In the genomic region with DNA sequence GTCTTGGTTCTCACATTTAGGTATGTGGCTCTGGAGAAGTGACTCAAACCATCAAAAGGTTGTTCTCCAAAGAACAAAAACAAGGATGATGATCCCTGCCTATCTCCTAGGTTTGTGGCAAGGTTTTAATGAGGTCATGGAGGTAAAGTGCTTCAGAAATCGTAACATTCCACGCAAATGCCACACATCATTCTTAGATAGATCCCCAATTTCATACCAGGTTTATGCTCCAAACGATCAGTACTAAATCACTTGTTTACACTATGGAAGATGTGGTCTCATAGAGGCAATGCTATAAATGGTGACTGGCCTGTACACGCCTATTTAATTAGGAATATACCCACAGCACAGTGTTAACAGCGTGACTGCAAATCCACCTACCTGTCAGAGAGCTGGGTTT, we compare ENCODE assay signal across 21 cellular contexts.
DNase-seq lines count a peak whose midpoint lies in the region; ATAC-seq and TF ChIP-seq lines count a peak whose summit lies in the region.
"Had no signal": no experiment of that assay in that cellular context is flagged by ENCODE, and none has a peak within 500 bp of the region (broad histone marks: within the 10 kb centered on the region; RNA-seq: fewer than 3 reads in every experiment).

No MANE protein-coding gene starts in this region.

- TF ChIP-seq POLR2A in IMR-90 (IDR thresholded peaks at IDR 0.05; ENCODE audit: low read depth, low read length) (no peak), esophagus muscularis mucosa (IDR thresholded peaks at IDR 0.05; ENCODE audit: low read depth) (no peak)

- H3K14ac ChIP-seq in IMR-90 (replicated peaks; ENCODE audit: low read depth, low read length) = no peak overlapping the region

- no peak for ATAC-seq in IMR-90 (ENCODE audit: low read depth)
- ATAC-seq: HepG2 had no signal

- dilution Hi-C loops in IMR-90 (cut with HindIII; ENCODE audit: low sequenced_read_pairs, unreplicated experiment) = no loop called here

- no peak overlapping the region for H3K4me2 ChIP-seq in IMR-90 (ENCODE audit: low read depth, low read length)

- H4K8ac ChIP-seq in IMR-90 (ENCODE audit: low read depth in 2 of 2, low read length in 2 of 2) = no peak overlapping the region

- peaks cover 10% of the 10 kb centered on the region for H3K4me1 ChIP-seq in IMR-90 (ENCODE audit: control insufficient read depth, insufficient read depth, low read length)
- H3K4me1 ChIP-seq in esophagus muscularis mucosa = peaks cover 19 to 69% (median 54%) of the 10 kb centered on the region in 4 donors
- peaks cover 21% of the 10 kb centered on the region for H3K4me1 ChIP-seq in rectal smooth muscle tissue (ENCODE audit: control insufficient read depth, insufficient read depth, low read length)
- H3K4me1 ChIP-seq in left ventricle myocardium inferior = peaks cover 42% of the 10 kb centered on the region
- H3K4me1 ChIP-seq: Peyer's patch had no signal

- in situ Hi-C loops in IMR-90 (cut with MboI; ENCODE audit: low sequenced_read_pairs) = no loop called here

- no peaks in the 10 kb centered on the region for H3K36me3 ChIP-seq in IMR-90 (ENCODE audit: control insufficient read depth, insufficient read depth, low read length)
- H3K36me3 ChIP-seq in esophagus muscularis mucosa = peaks cover 0 to 10% (median 0%) of the 10 kb centered on the region in 4 donors
- H3K36me3 ChIP-seq in rectal smooth muscle tissue (ENCODE audit: control insufficient read depth, insufficient read depth, low read length) = no peaks in the 10 kb centered on the region
- peaks cover 9% of the 10 kb centered on the region for H3K36me3 ChIP-seq in left ventricle myocardium inferior

- no peaks in the 10 kb centered on the region for H4K20me1 ChIP-seq in IMR-90 (ENCODE audit: insufficient read depth, low read length)

- DNase-seq in IMR-90 (no peak), esophagus muscularis mucosa (ENCODE audit: extremely low spot score) (no peak), NCI-H345 treated with DMSO at 0.1 percent for 48 hours (lab: John Stamatoyannopoulos, UW; ENCODE audit: unreplicated experiment) (no peak), left ventricle myocardium inferior (no peak), EL (no peak)
- no peak for DNase-seq in stimulated activated CD8-positive, alpha-beta memory T cell treated with anti-CD3 and anti-CD28 coated beads, Interleukin-4, amount 100 ng/mL, for 48 hours
- DNase-seq: C1 segment of cervical spinal cord; CD4-positive, alpha-beta memory T cell; COR-L47; GF-D8; KG1; NCI-H1048; NCI-H1417; NCI-H1694; NCI-H2029 treated with DMSO at 0.1 percent for 48 hours; NCI-H526 treated with DMSO at 0.1 percent for 48 hours; Peyer's patch; SHP77 treated with DMSO at 0.1 percent for 48 hours; T-helper 1 cell had no signal

- H3K9me3 ChIP-seq in IMR-90 (ENCODE audit: control insufficient read depth, insufficient read depth, low read length) = no peaks in the 10 kb centered on the region
- no peaks in the 10 kb centered on the region for H3K9me3 ChIP-seq in esophagus muscularis mucosa
- H3K9me3 ChIP-seq in left ventricle myocardium inferior (replicated peaks) = no peaks in the 10 kb centered on the region
- H3K9me3 ChIP-seq: Peyer's patch had no signal

- POLR2A ChIA-PET in IMR-90 (lab: Charles Lee; ENCODE audit: unreplicated experiment) = no interaction called here

- H3K4me3 ChIP-seq in IMR-90 (ENCODE audit: insufficient read depth, low read depth, low read length) = no peak overlapping the region
- H3K4me3 ChIP-seq in esophagus muscularis mucosa = no peak overlapping the region
- no peak overlapping the region for H3K4me3 ChIP-seq in rectal smooth muscle tissue (ENCODE audit: low read length)
- no peak overlapping the region for H3K4me3 ChIP-seq in left ventricle myocardium inferior
- H3K4me3 ChIP-seq: Peyer's patch had no signal

- no peak overlapping the region for H2AK9ac ChIP-seq in IMR-90 (replicated peaks; ENCODE audit: low read depth, low read length, poor library complexity)

- no peak overlapping the region for H3K4ac ChIP-seq in IMR-90 (ENCODE audit: low read depth, low read length)

- no peak overlapping the region for H2AK5ac ChIP-seq in IMR-90 (ENCODE audit: low read depth, low read length)

- peaks cover 2% of the 10 kb centered on the region; the same call in 1 of the 2 replicates for H3K9me1 ChIP-seq in IMR-90 (ENCODE audit: insufficient read depth, low read length)

- no peak overlapping the region for H2BK20ac ChIP-seq in IMR-90 (ENCODE audit: low read depth, low read length)

- H3K27ac ChIP-seq in IMR-90 (ENCODE audit: insufficient read depth, low read length) (no peak overlapping the region), esophagus muscularis mucosa (replicated peaks in 1 of 4) (peak overlapping the region in 3 of 4 donors; percentile 21 to 64 (median 25)), rectal smooth muscle tissue (ENCODE audit: low read depth, low read length) (peak overlapping the region; percentile 10), left ventricle myocardium inferior (replicated peaks) (no peak overlapping the region)
- H3K27ac ChIP-seq: Peyer's patch had no signal

- no peak overlapping the region for H3K23ac ChIP-seq in IMR-90 (ENCODE audit: low read depth, low read length)

- H3K27me3 ChIP-seq in IMR-90 (ENCODE audit: control insufficient read depth, insufficient read depth, low read length) (no peaks in the 10 kb centered on the region), esophagus muscularis mucosa (no peaks in the 10 kb centered on the region), rectal smooth muscle tissue (ENCODE audit: control insufficient read depth, insufficient read depth, low read length) (no peaks in the 10 kb centered on the region), left ventricle myocardium inferior (ENCODE audit: low read depth) (no peaks in the 10 kb centered on the region)
- H3K27me3 ChIP-seq: Peyer's patch had no signal

- WGBS in IMR-90 (ENCODE audit: extremely low coverage in 2 of 2, insufficient read length in 1 of 2), 2 experiments = no CpG with 5 or more reads among the region's 5 CpGs
- WGBS in esophagus muscularis mucosa = 95% methylated on average over 5 of the region's 5 CpGs

- no peak overlapping the region for H2BK15ac ChIP-seq in IMR-90 (ENCODE audit: low read depth, low read length)

- TF ChIP-seq RAD21 in IMR-90 (IDR thresholded peaks at IDR 0.05; ENCODE audit: low read length) = no peak

- 0 out of 2 replicates have a peak overlapping the region, but pooled peaks have one; percentile 9 for H4K91ac ChIP-seq in IMR-90 (ENCODE audit: insufficient read depth, low read depth, low read length)

- no peak for TF ChIP-seq EP300 in esophagus muscularis mucosa (IDR thresholded peaks at IDR 0.05)

- H2BK120ac ChIP-seq in IMR-90 (ENCODE audit: low read depth, low read length) = no peak overlapping the region

- H2AFZ ChIP-seq in IMR-90 (replicated peaks; ENCODE audit: low read length, poor library complexity) = no peak overlapping the region

- H2BK5ac ChIP-seq in IMR-90 (ENCODE audit: low read depth, low read length, poor library complexity, severe bottlenecking) = no peak overlapping the region

- H3K79me1 ChIP-seq in IMR-90 (ENCODE audit: low read depth in 1 of 2, low read length in 2 of 2) = peaks cover 2 to 5% of the 10 kb centered on the region in 2 experiments; a peak in 1 of 4 replicates

- H3K9ac ChIP-seq in IMR-90 (ENCODE audit: low read depth, low read length) = no peak overlapping the region
- no peak overlapping the region for H3K9ac ChIP-seq in rectal smooth muscle tissue (ENCODE audit: low read length)

- H3K56ac ChIP-seq in IMR-90 (ENCODE audit: extremely low read depth, insufficient read depth, low read length) = no peak overlapping the region

- intact Hi-C loops in IMR-90 (cut with micrococcal nuclease) (no loop called here), esophagus muscularis mucosa (cut with DNase I) (no loop called here), left ventricle myocardium inferior (cut with micrococcal nuclease) (no loop called here)

- CTCF ChIA-PET in IMR-90 (lab: Yijun Ruan, JAX) = interaction anchor here (0.9 kb wide), 1 partner anchor 16 kb away, joined by 3 read pairs; no protein-coding TSS in a partner anchor

- no peak overlapping the region for H3K18ac ChIP-seq in IMR-90 (ENCODE audit: low read depth, low read length)

- BruUV-seq in IMR-90 (replicated peaks; lab: Mats Ljungman, UMichigan) = no TSS peak

- no peak overlapping the region for H4K5ac ChIP-seq in IMR-90 (ENCODE audit: low read depth, low read length)

- TF ChIP-seq CTCF in IMR-90 (conservative IDR thresholded peaks at IDR 0.05; ENCODE audit: low read depth, low read length) = no peak
- TF ChIP-seq CTCF in esophagus muscularis mucosa (IDR thresholded peaks at IDR 0.05) = no peak
- no peak for TF ChIP-seq CTCF in left ventricle myocardium inferior (IDR thresholded peaks at IDR 0.05; ENCODE audit: borderline replicate concordance)

TF ChIP-seq in IMR-90, 13 proteins besides CTCF, POLR2A, EP300 and RAD21 (continues in another document):
- TF ChIP-seq RCOR1 (IDR thresholded peaks at IDR 0.05; ENCODE audit: insufficient replicate concordance, low read length) (no peak), USF2 (IDR thresholded peaks at IDR 0.05; ENCODE audit: low read depth, low read length) (no peak), MAZ (IDR thresholded peaks at IDR 0.05; ENCODE audit: borderline replicate concordance, low read depth, low read length) (no peak), RFX5 (IDR thresholded peaks at IDR 0.05; ENCODE audit: low read depth, low read length) (no peak), MAFK (IDR thresholded peaks at IDR 0.05; ENCODE audit: low read depth, low read length) (no peak), NFE2L2 (IDR thresholded peaks at IDR 0.05; ENCODE audit: low read depth, low read length) (no peak), CHD1 (IDR thresholded peaks at IDR 0.05; ENCODE audit: low read depth, low read length) (no peak), MXI1 (IDR thresholded peaks at IDR 0.05; ENCODE audit: borderline replicate concordance, low read depth, low read length) (no peak), CEBPB (IDR thresholded peaks at IDR 0.05; ENCODE audit: low read depth, low read length) (no peak)
- TF ChIP-seq, protein P1, sequence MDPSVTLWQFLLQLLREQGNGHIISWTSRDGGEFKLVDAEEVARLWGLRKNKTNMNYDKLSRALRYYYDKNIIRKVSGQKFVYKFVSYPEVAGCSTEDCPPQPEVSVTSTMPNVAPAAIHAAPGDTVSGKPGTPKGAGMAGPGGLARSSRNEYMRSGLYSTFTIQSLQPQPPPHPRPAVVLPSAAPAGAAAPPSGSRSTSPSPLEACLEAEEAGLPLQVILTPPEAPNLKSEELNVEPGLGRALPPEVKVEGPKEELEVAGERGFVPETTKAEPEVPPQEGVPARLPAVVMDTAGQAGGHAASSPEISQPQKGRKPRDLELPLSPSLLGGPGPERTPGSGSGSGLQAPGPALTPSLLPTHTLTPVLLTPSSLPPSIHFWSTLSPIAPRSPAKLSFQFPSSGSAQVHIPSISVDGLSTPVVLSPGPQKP (IDR thresholded peaks at IDR 0.05; ENCODE audit: borderline replicate concordance, low read depth, low read length) = no peak

Comparison
In these comparisons a context has a peak if more than half of its experiments do, and no peak if none do; other contexts are left out.
1. H3K27ac ChIP-seq: peak in esophagus muscularis mucosa (3 of 4) and rectal smooth muscle tissue (single experiment); none in IMR-90 (single experiment) and left ventricle myocardium inferior (single experiment).